Comparison of ENCODE assay signal across 8 cellular contexts in genomic region chr9:122228906-122229837, GRCh38. TPM values are rescaled to one million over a fixed set of nuclear protein-coding genes. Genes with fewer than 3 reads are reported as not detected.
DNase-seq lines count a peak whose midpoint lies in the region; ATAC-seq and TF ChIP-seq lines count a peak whose summit lies in the region.

Gene LHX6, minus strand, starts transcription at chr9:122228957. Its CDS starts 217 bp downstream, at chr9:122228740.

- ATAC-seq in GM18909 (IDR thresholded peaks at IDR 0.05; ENCODE audit: poor library complexity, unreplicated experiment) (no peak), GM18511 (IDR thresholded peaks at IDR 0.05; ENCODE audit: unreplicated experiment) (no peak)

- BruUV-seq in A673 (replicated peaks; lab: Mats Ljungman, UMichigan), result no TSS peak

- H3K9me3 Mint-ChIP-seq in IgD-negative memory B cell, result no peaks in the 10 kb centered on the region
- no peaks in the 10 kb centered on the region for H3K9me3 Mint-ChIP-seq in mesothelial cell of epicardium

- H3K36me3 Mint-ChIP-seq in IgD-negative memory B cell, result no peaks in the 10 kb centered on the region
- H3K36me3 Mint-ChIP-seq in mesothelial cell of epicardium, result peaks cover 2% of the 10 kb centered on the region

- H3K4me3 ChIP-seq in A673 (ENCODE audit: low read depth, low read length, poor library complexity, severe bottlenecking) (peak within 1 kb of the TSS; percentile 41), HAP-1 (no peak within 1 kb of the TSS)

- H3K4me3 Mint-ChIP-seq in IgD-negative memory B cell, result peak within 1 kb of the TSS; percentile 38 to 84 (median 77)
- H3K4me3 Mint-ChIP-seq in mesothelial cell of epicardium, result peak within 1 kb of the TSS; percentile 53

- TF ChIP-seq CTCF in A673 (conservative IDR thresholded peaks at IDR 0.05; ENCODE audit: low read depth, low read length), result no peak
- no peak for TF ChIP-seq CTCF in mesothelial cell of epicardium (IDR thresholded peaks at IDR 0.05; ENCODE audit: unreplicated experiment)

- H3K36me3 ChIP-seq in A673 (ENCODE audit: insufficient read depth, low read length, poor library complexity, severe bottlenecking), result no peaks in the 10 kb centered on the region
- H3K36me3 ChIP-seq in HAP-1 (replicated peaks), result no peaks in the 10 kb centered on the region

- H3K4me1 Mint-ChIP-seq in IgD-negative memory B cell, result no peaks in the 10 kb centered on the region
- peaks cover 7% of the 10 kb centered on the region for H3K4me1 Mint-ChIP-seq in mesothelial cell of epicardium

- no peaks in the 10 kb centered on the region for H3K9me3 ChIP-seq in A673 (ENCODE audit: low read depth, low read length, poor library complexity, severe bottlenecking)
- no peaks in the 10 kb centered on the region for H3K9me3 ChIP-seq in HAP-1

- H3K27me3 ChIP-seq in A673 (replicated peaks; ENCODE audit: insufficient read depth, low read depth, low read length, poor library complexity) (peaks cover 96% of the 10 kb centered on the region), HAP-1 (ENCODE audit: low read depth) (no peaks in the 10 kb centered on the region; the same call in 1 of the 2 replicates)

- H3K27ac ChIP-seq in A673 (ENCODE audit: low read depth, low read length, poor library complexity, severe bottlenecking), result no peak within 1 kb of the TSS

- H3K27ac Mint-ChIP-seq in IgD-negative memory B cell, result no peak within 1 kb of the TSS
- H3K27ac Mint-ChIP-seq in mesothelial cell of epicardium, result no peak within 1 kb of the TSS

- in situ Hi-C loops in HAP-1 (cut with MboI; ENCODE audit: low sequenced_read_pairs), result no loop called here

- POLR2A ChIA-PET in A673 (lab: Charles Lee; ENCODE audit: low non-redundant PET), result interaction anchor here (0.6 kb wide), 1 partner anchor 1733 kb away, joined by 3 read pairs; no protein-coding TSS in a partner anchor

- DNase-seq in A673 (ENCODE audit: low spot score) (no peak), cerebellar cortex (ENCODE audit: low spot score) (peak; percentile 26), mesothelial cell of epicardium (ENCODE audit: low spot score in 2 of 2, unreplicated experiment in 2 of 2) (no peak), HAP-1 (ENCODE audit: low spot score in 2 of 2) (no peak)
- no peak for DNase-seq in activated CD4-positive, alpha-beta T cell treated with anti-CD3 and anti-CD28 coated beads for 1 hour

- intact Hi-C loops in A673 (cut with micrococcal nuclease; ENCODE audit: unreplicated experiment), result no loop called here

- H3K27me3 Mint-ChIP-seq in IgD-negative memory B cell (peaks cover 31% of the 10 kb centered on the region), mesothelial cell of epicardium (ENCODE audit: low read depth) (peaks cover 54% of the 10 kb centered on the region)

- CTCF ChIA-PET in A673 (lab: Charles Lee), result no interaction called here

- H3K4me1 ChIP-seq in A673 (ENCODE audit: insufficient read depth, low read length, poor library complexity, severe bottlenecking) (no peaks in the 10 kb centered on the region), HAP-1 (peaks cover 12% of the 10 kb centered on the region)

RNA-seq across cellular contexts. Expression of gene LHX6, which starts in this region (rescaled TPM):
- total RNA-seq in A673 (2021) (not detected in 2 replicates), mesothelial cell of epicardium (0.09 TPM in 1 of 3 replicates, not detected in the others)
- polyA plus RNA-seq in IgD-negative memory B cell, result not detected
